8 cellular contexts compared by ENCODE assay signal in genomic region chr10:12333382-12334185, GRCh38. TPM values are rescaled to one million over a fixed set of nuclear protein-coding genes. Genes with fewer than 3 reads are reported as not detected.
DNase-seq lines count a peak whose midpoint lies in the region; ATAC-seq, FAIRE-seq and TF ChIP-seq lines count a peak whose summit lies in the region.

No MANE protein-coding gene starts in this region.

- peak; percentile 79 for ATAC-seq in GM18873 (IDR thresholded peaks at IDR 0.05; ENCODE audit: low FRiP score, unreplicated experiment)
- ATAC-seq in HG03135 (IDR thresholded peaks at IDR 0.05; ENCODE audit: unreplicated experiment): peak; percentile 63

- no peaks in the 10 kb centered on the region for H3K36me3 ChIP-seq in BLaER1 treated with 17β-estradiol and CSF1 and Interleukin-3, amounts not matched to agents 10 nM and 100 nM
- H3K36me3 ChIP-seq in kidney (ENCODE audit: control insufficient read depth in 1 of 2, insufficient read depth in 2 of 2, low read length in 2 of 2): no peaks in the 10 kb centered on the region

- H3K27me3 ChIP-seq in BLaER1 treated with 17β-estradiol and CSF1 and Interleukin-3, amounts not matched to agents 10 nM and 100 nM: no peaks in the 10 kb centered on the region

- no peak for FAIRE-seq in kidney (lab: Jason Lieb, UNC)

- peak overlapping the region in 6 of 10 experiments; percentile 9 to 59 (median 19); a peak in 8 of 20 replicates for H3K4me3 ChIP-seq in BLaER1 treated with 17β-estradiol and CSF1 and Interleukin-3, amounts not matched to agents 10 nM and 100 nM
- H3K4me3 ChIP-seq in astrocyte of the cerebellum (ENCODE audit: low read depth, low read length): no peak overlapping the region
- no peak overlapping the region for H3K4me3 ChIP-seq in kidney (ENCODE audit: low read length in 2 of 2)

- no peaks in the 10 kb centered on the region for H4K20me1 ChIP-seq in BLaER1 treated with 17β-estradiol and CSF1 and Interleukin-3, amounts not matched to agents 10 nM and 100 nM

- TF ChIP-seq CTCF in astrocyte of the cerebellum (IDR thresholded peaks at IDR 0.05; ENCODE audit: low read depth, low read length, missing control alignments) (no peak), kidney (IDR thresholded peaks at IDR 0.05; ENCODE audit: borderline replicate concordance, extremely low read depth, insufficient read depth) (no peak)

- intact Hi-C loops in kidney (cut with DNase I): no loop called here

- in situ Hi-C loops in astrocyte of the cerebellum (cut with HindIII; ENCODE audit: low sequenced_read_pairs): no loop called here

- DNase-seq in NOMO-1 (lab: John Stamatoyannopoulos, UW; ENCODE audit: unreplicated experiment in 2 of 2) (peak; percentile 80 to 84), astrocyte of the cerebellum (ENCODE audit: low read depth) (peak; percentile 98), kidney (peak; percentile 78)
- peak; percentile 25 to 52 for DNase-seq in stimulated activated CD8-positive, alpha-beta memory T cell treated with anti-CD3 and anti-CD28 coated beads, Interleukin-2, amount 100 ng/mL, for 48 hours (ENCODE audit: low read depth in 2 of 2)
- no peak for DNase-seq in central memory CD4-positive, alpha-beta T cell

- peak overlapping the region; percentile 56 to 91 (median 86) for H3K4me2 ChIP-seq in BLaER1 treated with 17β-estradiol and CSF1 and Interleukin-3, amounts not matched to agents 10 nM and 100 nM

- peak overlapping the region; percentile 23 to 79 (median 71); a peak in 20 of 22 replicates for H3K9ac ChIP-seq in BLaER1 treated with 17β-estradiol and CSF1 and Interleukin-3, amounts not matched to agents 10 nM and 100 nM
- no peak overlapping the region for H3K9ac ChIP-seq in kidney (ENCODE audit: low read length in 2 of 2)

- H3K9me3 ChIP-seq in BLaER1 treated with 17β-estradiol and CSF1 and Interleukin-3, amounts not matched to agents 10 nM and 100 nM (replicated peaks in 1 of 11): no peaks in the 10 kb centered on the region
- no peaks in the 10 kb centered on the region for H3K9me3 ChIP-seq in kidney (ENCODE audit: control insufficient read depth in 1 of 2, low read length in 2 of 2)

- peak overlapping the region; percentile 21 to 93 (median 81); a peak in 21 of 22 replicates for H3K27ac ChIP-seq in BLaER1 treated with 17β-estradiol and CSF1 and Interleukin-3, amounts not matched to agents 10 nM and 100 nM
- H3K27ac ChIP-seq in kidney (ENCODE audit: low read depth in 2 of 2, low read length in 2 of 2): no peak overlapping the region

- peaks cover 21 to 51% (median 45%) of the 10 kb centered on the region in 10 experiments for H3K4me1 ChIP-seq in BLaER1 treated with 17β-estradiol and CSF1 and Interleukin-3, amounts not matched to agents 10 nM and 100 nM
- H3K4me1 ChIP-seq in kidney (ENCODE audit: control insufficient read depth in 1 of 2, insufficient read depth in 1 of 2, low read depth in 1 of 2, low read length in 2 of 2): peaks cover 0 to 2% of the 10 kb centered on the region in 2 donors

RNA-seq across cellular contexts. Expression of gene CAMK1D, which starts 15.8 kb away (rescaled TPM):
- total RNA-seq in kidney: 13.7 TPM
- 1.1 TPM for polyA plus RNA-seq in kidney (ENCODE audit: insufficient read depth, low read depth, low replicate concordance)

Comparison
In these comparisons a context has a peak if more than half of its experiments do, and no peak if none do; other contexts are left out.
1. H3K27ac ChIP-seq: peak in BLaER1 treated with 17β-estradiol and CSF1 and Interleukin-3, amounts not matched to agents 10 nM and 100 nM (11 of 11); none in kidney (0 of 2).
2. H3K4me3 ChIP-seq: peak in BLaER1 treated with 17β-estradiol and CSF1 and Interleukin-3, amounts not matched to agents 10 nM and 100 nM (6 of 10); none in astrocyte of the cerebellum (single experiment) and kidney (0 of 2).
3. H3K9ac ChIP-seq: peak in BLaER1 treated with 17β-estradiol and CSF1 and Interleukin-3, amounts not matched to agents 10 nM and 100 nM (11 of 11); none in kidney (0 of 2).